ENCODE assay signal across 10 cellular contexts in genomic region chr2:109318150-109318948, GRCh38.
DNase-seq lines count a peak whose midpoint lies in the region; ATAC-seq, FAIRE-seq and TF ChIP-seq lines count a peak whose summit lies in the region.
"Had no signal": no experiment of that assay in that cellular context is flagged by ENCODE, and none has a peak within 500 bp of the region (broad histone marks: within the 10 kb centered on the region; RNA-seq: fewer than 3 reads in every experiment).

No MANE protein-coding gene starts in this region.

- H3K27me3 Mint-ChIP-seq in osteocyte (ENCODE audit: unreplicated experiment): no peaks in the 10 kb centered on the region
- H3K27me3 Mint-ChIP-seq: activated naive CD4-positive, alpha-beta T cell treated with anti-CD3 and anti-CD28 coated beads, Interleukin-2, amount 50 U/mL, for 24 hours had no signal

- H3K4me1 ChIP-seq in Peyer's patch: peaks cover 0 to 26% (median 0%) of the 10 kb centered on the region in 4 donors

- no peaks in the 10 kb centered on the region for H3K36me3 ChIP-seq in Peyer's patch

- H3K4me3 ChIP-seq in AG09309 (ENCODE audit: control insufficient read depth, low read depth, low read length) (peak overlapping the region; percentile 33), Peyer's patch (no peak overlapping the region), fibroblast of villous mesenchyme (ENCODE audit: low read depth, low read length) (peak overlapping the region; percentile 40)

- no peak for TF ChIP-seq POLR2A in Peyer's patch (IDR thresholded peaks at IDR 0.05)
- no peak for TF ChIP-seq POLR2A in H54 (IDR thresholded peaks at IDR 0.05; ENCODE audit: low read depth, low read length)

- peak overlapping the region; percentile 16 to 80 (median 64) for H3K27ac ChIP-seq in Peyer's patch

- ATAC-seq in HG02678 (IDR thresholded peaks at IDR 0.05; ENCODE audit: unreplicated experiment): no peak
- ATAC-seq: PC-3 had no signal

- peak overlapping the region; percentile 98 for H3K27ac Mint-ChIP-seq in osteocyte (ENCODE audit: unreplicated experiment)
- H3K27ac Mint-ChIP-seq: activated naive CD4-positive, alpha-beta T cell treated with anti-CD3 and anti-CD28 coated beads, Interleukin-2, amount 50 U/mL, for 24 hours had no signal

- DNase-seq in AG09309 (ENCODE audit: low read depth): peak; percentile 79
- DNase-seq in Peyer's patch: peak; percentile 18 to 78 (median 63)
- DNase-seq in fibroblast of villous mesenchyme (ENCODE audit: low read depth): peak; percentile 97
- peak; percentile 87 for DNase-seq in osteocyte (ENCODE audit: extremely low spot score, unreplicated experiment)
- no peak for DNase-seq in activated CD8-positive, alpha-beta memory T cell treated with anti-CD3 and anti-CD28 coated beads for 24 hours
- no peak for DNase-seq in H54 (ENCODE audit: insufficient read length, low spot score)
- no peak for DNase-seq in dermis blood vessel endothelial cell
- DNase-seq: PC-3 had no signal

- H3K36me3 Mint-ChIP-seq in osteocyte (ENCODE audit: unreplicated experiment): no peaks in the 10 kb centered on the region
- H3K36me3 Mint-ChIP-seq: activated naive CD4-positive, alpha-beta T cell treated with anti-CD3 and anti-CD28 coated beads, Interleukin-2, amount 50 U/mL, for 24 hours had no signal

- TF ChIP-seq CTCF in AG09309 (IDR thresholded peaks at IDR 0.05; ENCODE audit: control insufficient read depth, insufficient read depth, low read depth, low read length, missing control alignments) (peak; percentile 36), Peyer's patch (IDR thresholded peaks at IDR 0.05) (no peak), fibroblast of villous mesenchyme (IDR thresholded peaks at IDR 0.05; ENCODE audit: insufficient read depth, low read depth, low read length) (peak; percentile 35), osteocyte (IDR thresholded peaks at IDR 0.05) (peak; percentile 45)

- no peaks in the 10 kb centered on the region for H3K9me3 ChIP-seq in Peyer's patch

- H3K9me3 Mint-ChIP-seq in osteocyte (ENCODE audit: unreplicated experiment): no peaks in the 10 kb centered on the region
- H3K9me3 Mint-ChIP-seq: activated naive CD4-positive, alpha-beta T cell treated with anti-CD3 and anti-CD28 coated beads, Interleukin-2, amount 50 U/mL, for 24 hours had no signal

- FAIRE-seq in H54 (lab: Jason Lieb, UNC): no peak

- no peaks in the 10 kb centered on the region for H3K27me3 ChIP-seq in Peyer's patch

- H3K4me3 Mint-ChIP-seq in osteocyte (ENCODE audit: unreplicated experiment): peak overlapping the region; percentile 60
- H3K4me3 Mint-ChIP-seq: activated naive CD4-positive, alpha-beta T cell treated with anti-CD3 and anti-CD28 coated beads, Interleukin-2, amount 50 U/mL, for 24 hours had no signal

- peaks cover 99% of the 10 kb centered on the region for H3K4me1 Mint-ChIP-seq in osteocyte (ENCODE audit: unreplicated experiment)

Comparison
In these comparisons a context has a peak if more than half of its experiments do, and no peak if none do; other contexts are left out.
1. DNase-seq: peak in AG09309 (single experiment), Peyer's patch (3 of 3), fibroblast of villous mesenchyme (single experiment) and osteocyte (single experiment); none in activated CD8-positive, alpha-beta memory T cell treated with anti-CD3 and anti-CD28 coated beads for 24 hours (single experiment), H54 (single experiment) and dermis blood vessel endothelial cell (single experiment).
2. H3K4me3 ChIP-seq: peak in AG09309 (single experiment) and fibroblast of villous mesenchyme (single experiment); none in Peyer's patch (0 of 4).
3. CTCF ChIP-seq: peak in AG09309 (single experiment), fibroblast of villous mesenchyme (single experiment) and osteocyte (single experiment); none in Peyer's patch (0 of 6).